8 cellular contexts compared by ENCODE assay signal in genomic region chr4:77817304-77818076, GRCh38. TPM values are rescaled to one million over a fixed set of nuclear protein-coding genes. Genes with fewer than 3 reads are reported as not detected.
DNase-seq lines count a peak whose midpoint lies in the region; ATAC-seq and TF ChIP-seq lines count a peak whose summit lies in the region.

No MANE protein-coding gene starts in this region.

- DNase-seq in NCI-H1417 (lab: John Stamatoyannopoulos, UW): peak in 2 of 3 experiments; percentile 35 to 68
- no peak for DNase-seq in NCI-H1417 treated with DMSO at 0.1 percent for 48 hours (lab: John Stamatoyannopoulos, UW)
- peak; percentile 34 for DNase-seq in RKO (ENCODE audit: low spot score)
- no peak for DNase-seq in epithelial cell of prostate (ENCODE audit: low read depth, low spot score)
- DNase-seq in osteocyte (ENCODE audit: extremely low spot score, unreplicated experiment): no peak
- DNase-seq in 8988T: no peak
- DNase-seq in A172 (ENCODE audit: low spot score): no peak

- TF ChIP-seq CTCF in osteocyte (IDR thresholded peaks at IDR 0.05): no peak

- H3K4me1 Mint-ChIP-seq in osteocyte (ENCODE audit: unreplicated experiment): peaks cover 19% of the 10 kb centered on the region

- ATAC-seq in activated CD4-positive, CD25-positive, alpha-beta regulatory T cell treated with anti-CD3 and anti-CD28 coated beads, Interleukin-2, amount 50 U/mL, for 24 hours: no peak

- no peaks in the 10 kb centered on the region for H3K36me3 Mint-ChIP-seq in osteocyte (ENCODE audit: unreplicated experiment)

- H3K27me3 Mint-ChIP-seq in osteocyte (ENCODE audit: unreplicated experiment): no peaks in the 10 kb centered on the region

- H3K4me3 Mint-ChIP-seq in osteocyte (ENCODE audit: unreplicated experiment): peak overlapping the region; percentile 87

- H3K27ac Mint-ChIP-seq in osteocyte (ENCODE audit: unreplicated experiment): peak overlapping the region; percentile 90

- H3K27ac ChIP-seq in epithelial cell of prostate: peak overlapping the region; percentile 90

- no peaks in the 10 kb centered on the region for H3K9me3 Mint-ChIP-seq in osteocyte (ENCODE audit: unreplicated experiment)

RNA-seq across cellular contexts. Expression of gene CNOT6L, which starts 1.7 kb away (rescaled TPM):
- 28.6 and 28.9 TPM in 2 replicates for total RNA-seq in osteocyte
- 4.6 and 4.7 TPM in 2 replicates for total RNA-seq in A172 (2014; rRNA removed; shearing (Covaris generic))

RNA-seq across cellular contexts. Expression of gene MRPL1, which starts 45.1 kb away (rescaled TPM):
- total RNA-seq in osteocyte: 25.5 and 28.8 TPM in 2 replicates
- 35.2 and 50.4 TPM in 2 replicates for total RNA-seq in A172 (2014; rRNA removed; shearing (Covaris generic))

Comparison
In these comparisons a context has a peak if more than half of its experiments do, and no peak if none do; other contexts are left out.
1. DNase-seq: peak in NCI-H1417 (2 of 3) and RKO (single experiment); none in NCI-H1417 treated with DMSO at 0.1 percent for 48 hours (single experiment), epithelial cell of prostate (single experiment), osteocyte (single experiment), 8988T (single experiment) and A172 (single experiment).